In the genomic region with DNA sequence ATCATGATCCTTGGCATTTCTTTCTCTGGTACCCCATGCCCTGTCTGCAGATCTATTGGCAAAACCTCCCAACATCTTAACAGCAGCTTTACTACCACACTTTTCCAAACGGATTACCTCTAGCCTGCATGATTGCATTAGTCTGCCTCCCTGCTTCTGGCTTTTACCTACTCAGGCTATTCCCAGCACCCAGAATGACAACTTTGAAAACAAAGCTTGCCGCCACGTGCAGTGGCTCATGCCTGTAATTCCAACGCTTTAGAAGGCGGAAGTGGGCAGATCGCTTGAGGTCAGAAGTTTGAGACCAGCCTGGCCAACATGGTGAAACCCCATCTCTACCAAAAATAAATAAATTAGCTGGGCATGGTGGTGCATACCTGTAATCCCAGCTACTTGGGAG, we compare ENCODE assay signal across 25 cellular contexts.
"Had no signal": no experiment of that assay in that cellular context is flagged by ENCODE, and none has a peak within 500 bp of the region (broad histone marks: within the 10 kb centered on the region; RNA-seq: fewer than 3 reads in every experiment).

No MANE protein-coding gene starts in this region.

- H3K4me1 ChIP-seq: foreskin keratinocyte, pancreas, thyroid gland had no signal

- H3K9me3 ChIP-seq: esophagus muscularis mucosa, gastroesophageal sphincter, heart left ventricle, left lung, neutrophil, pancreas, stomach, thyroid gland had no signal

- H3K27me3 Mint-ChIP-seq: type B pancreatic cell had no signal

- H3K9me3 Mint-ChIP-seq: natural killer cell, type B pancreatic cell had no signal

- H3K27ac Mint-ChIP-seq: type B pancreatic cell had no signal

- H3K4me3 Mint-ChIP-seq: natural killer cell, type B pancreatic cell had no signal

- H3K27ac ChIP-seq: dorsolateral prefrontal cortex, esophagus muscularis mucosa, foreskin keratinocyte, gastroesophageal sphincter, heart left ventricle, left lung, neutrophil, pancreas, stomach, thyroid gland had no signal

- DNase-seq: dorsolateral prefrontal cortex; effector CD4-positive, alpha-beta T cell; foreskin keratinocyte; heart left ventricle; hippocampal formation; left cardiac atrium; left lung; natural killer cell; pancreas; retina; stimulated activated CD4-positive, alpha-beta T cell treated with anti-CD3 and anti-CD28 coated beads, Interleukin-12 subunit alpha, Interleukin-12 subunit beta, amount 100 ng/mL, for 4 hours; stimulated activated CD4-positive, alpha-beta T cell treated with anti-CD3 and anti-CD28 coated beads, Interleukin-1b, Interleukin-23, amount 100 ng/mL, for 48 hours; stimulated activated CD4-positive, alpha-beta T cell treated with anti-CD3 and anti-CD28 coated beads, Interleukin-4, amount 100 ng/mL, for 1 hour; stimulated activated CD8-positive, alpha-beta memory T cell treated with anti-CD3 and anti-CD28 coated beads, Interleukin-4, amount 100 ng/mL, for 48 hours; stimulated activated naive CD4-positive, alpha-beta T cell treated with Interleukin-2 at 50 U/mL for 16 hours; stomach; thyroid gland had no signal

- FAIRE-seq: colon, islet of Langerhans, pancreas had no signal

- H3K36me3 Mint-ChIP-seq: natural killer cell had no signal

- H3K4me3 ChIP-seq: dorsolateral prefrontal cortex, esophagus muscularis mucosa, gastroesophageal sphincter, heart left ventricle, left lung, pancreas, smooth muscle cell, stomach, thyroid gland had no signal

- ATAC-seq: foreskin keratinocyte, gastroesophageal sphincter, heart left ventricle, left cardiac atrium, left lung, natural killer cell, pancreas, sciatic nerve had no signal

- H3K4me2 ChIP-seq: smooth muscle cell had no signal

- H3K27me3 ChIP-seq: dorsolateral prefrontal cortex, esophagus muscularis mucosa, foreskin keratinocyte, gastroesophageal sphincter, heart left ventricle, left lung, neutrophil, pancreas, stomach, thyroid gland had no signal
